Comparison of ENCODE assay signal across 1 cellular context in the genomic region with DNA sequence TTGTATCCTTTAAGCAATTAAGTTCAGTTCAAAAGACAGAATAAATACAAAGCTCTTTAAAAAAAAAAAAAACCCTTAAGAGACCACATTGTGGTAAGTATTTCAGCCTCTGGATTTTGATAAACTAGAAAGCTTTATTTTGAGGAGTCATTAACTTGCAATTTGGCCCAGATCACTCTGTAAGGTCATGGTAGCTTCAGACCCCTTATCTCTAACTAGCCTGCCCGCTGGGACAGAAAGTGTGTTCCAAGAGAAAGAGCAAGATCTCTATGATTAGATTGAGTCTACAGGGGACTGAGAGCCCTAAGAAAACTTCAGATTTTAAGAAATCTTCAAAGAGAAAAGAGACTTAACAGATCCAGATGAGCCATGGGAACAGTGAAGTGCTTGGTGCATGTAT.
TF ChIP-seq lines count a peak whose summit lies in the region.

No MANE protein-coding gene starts in this region.

TF ChIP-seq in K562, 482 proteins besides CTCF, POLR2A, EP300 and RAD21 (continued from another document):
- TF ChIP-seq ZNF395 (CRISPR knock-in tag; IDR thresholded peaks at IDR 0.05) (no peak), ZNF253 (CRISPR knock-in tag; conservative IDR thresholded peaks at IDR 0.05) (no peak)
